In the genomic region with DNA sequence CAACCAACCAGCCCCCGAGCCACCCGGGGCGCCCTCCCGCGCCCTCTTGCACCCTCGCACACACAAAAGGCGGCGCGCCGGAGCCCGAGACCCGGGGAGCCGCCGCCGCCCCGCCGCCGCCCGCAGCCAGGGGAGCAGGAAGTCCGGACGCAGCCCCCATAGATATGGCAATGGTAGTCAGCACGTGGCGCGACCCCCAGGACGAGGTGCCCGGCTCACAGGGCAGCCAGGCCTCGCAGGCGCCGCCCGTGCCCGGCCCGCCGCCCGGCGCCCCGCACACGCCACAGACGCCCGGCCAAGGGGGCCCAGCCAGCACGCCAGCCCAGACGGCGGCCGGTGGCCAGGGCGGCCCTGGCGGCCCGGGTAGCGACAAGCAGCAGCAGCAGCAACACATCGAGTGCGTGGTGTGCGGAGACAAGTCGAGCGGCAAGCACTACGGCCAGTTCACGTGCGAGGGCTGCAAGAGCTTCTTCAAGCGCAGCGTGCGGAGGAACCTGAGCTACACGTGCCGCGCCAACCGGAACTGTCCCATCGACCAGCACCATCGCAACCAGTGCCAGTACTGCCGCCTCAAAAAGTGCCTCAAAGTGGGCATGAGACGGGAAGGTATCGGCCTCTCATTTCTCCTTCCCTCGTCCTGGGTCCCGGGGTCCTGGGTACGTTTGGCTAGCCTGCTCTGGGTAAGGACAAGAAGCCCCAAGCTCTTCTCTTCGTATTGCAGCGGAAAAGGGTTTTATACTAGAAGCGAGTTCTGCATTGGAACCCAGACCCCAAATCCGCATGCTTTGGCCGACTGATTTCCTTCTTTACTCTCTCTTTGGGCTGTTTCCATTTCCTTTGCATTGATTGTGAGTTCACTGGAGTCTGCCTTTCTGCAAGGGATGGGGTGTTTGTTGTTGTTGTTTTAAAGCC, we compare ENCODE assay signal across 8 cellular contexts. TPM values are rescaled to one million over a fixed set of nuclear protein-coding genes. Genes with fewer than 3 reads are reported as not detected.
A peak's percentile ranks its signal among the peaks of the same experiment; 100 is the strongest.
DNase-seq lines count a peak whose midpoint lies in the region; ATAC-seq and TF ChIP-seq lines count a peak whose summit lies in the region.

No MANE protein-coding gene starts in this region.

- H3K27ac Mint-ChIP-seq in H9 = no peak overlapping the region

- no peak overlapping the region for H2BK12ac ChIP-seq in H9 (ENCODE audit: insufficient read length, low read depth, low read length)

- H3K27me3 ChIP-seq in H9 (ENCODE audit: insufficient read depth, low read length) (peaks cover 83% of the 10 kb centered on the region), heart left ventricle (peaks cover 0 to 84% (median 5%) of the 10 kb centered on the region in 9 donors), gastrocnemius medialis (no peaks in the 10 kb centered on the region)

- H3K36me3 ChIP-seq in heart left ventricle = peaks cover 0 to 29% (median 9%) of the 10 kb centered on the region in 9 donors
- H3K36me3 ChIP-seq in gastrocnemius medialis = peaks cover 0 to 6% of the 10 kb centered on the region in 2 donors

- no peaks in the 10 kb centered on the region for H3K79me1 ChIP-seq in H9 (ENCODE audit: insufficient read depth, low read depth, low read length, poor library complexity, severe bottlenecking)

- H3K9me3 ChIP-seq in H9 (ENCODE audit: control insufficient read depth, low read depth, low read length) (no peaks in the 10 kb centered on the region), heart left ventricle (no peaks in the 10 kb centered on the region), gastrocnemius medialis (no peaks in the 10 kb centered on the region)

- no peak overlapping the region for H4K91ac ChIP-seq in H9 (ENCODE audit: insufficient read length, low read depth, low read length)

- no peak for TF ChIP-seq CTCF in 22Rv1 (IDR thresholded peaks at IDR 0.05)
- TF ChIP-seq CTCF in H9 (conservative IDR thresholded peaks at IDR 0.05) = no peak
- no peak for TF ChIP-seq CTCF in WI38 (IDR thresholded peaks at IDR 0.05; ENCODE audit: low read depth, low read length)
- TF ChIP-seq CTCF in heart left ventricle (IDR thresholded peaks at IDR 0.05) = no peak
- peak in 1 of 5 experiments; percentile 16 for TF ChIP-seq CTCF in gastrocnemius medialis (IDR thresholded peaks at IDR 0.05 in 4 of 5, conservative IDR thresholded peaks at IDR 0.05 in 1 of 5)

- H3K79me2 ChIP-seq in H9 (ENCODE audit: insufficient read depth, low read length) = no peaks in the 10 kb centered on the region

- H3K56ac ChIP-seq in H9 (ENCODE audit: insufficient read length, low read depth, low read length) = no peak overlapping the region

- no CpG with 5 or more reads among the region's 75 CpGs for WGBS in H9 (ENCODE audit: extremely low coverage, insufficient read length, low lambda C conversion rate)
- 0 to 3% (median 2%) methylated on average over 30 to 75 of the region's 75 CpGs for WGBS in heart left ventricle, 4 donors

- peak overlapping the region; percentile 36 for H3K4me2 ChIP-seq in H9 (ENCODE audit: insufficient read depth, insufficient read length, low read length)

- H2BK120ac ChIP-seq in H9 (ENCODE audit: low read depth, low read length, poor library complexity, severe bottlenecking) = no peak overlapping the region

- H4K20me1 ChIP-seq in H9 (ENCODE audit: control insufficient read depth, insufficient read depth, insufficient read length) = no peaks in the 10 kb centered on the region

- peaks cover 11% of the 10 kb centered on the region; the same call in 1 of the 2 replicates for H3K4me1 ChIP-seq in H9 (ENCODE audit: insufficient read depth, low read length)
- H3K4me1 ChIP-seq in heart left ventricle = peaks cover 0 to 20% (median 5%) of the 10 kb centered on the region in 12 donors
- peaks cover 13 to 25% of the 10 kb centered on the region in 2 donors for H3K4me1 ChIP-seq in gastrocnemius medialis

- DNase-seq in H9 (peak; percentile 74), heart left ventricle (peak in 2 of 5 donors; percentile 50 to 64), gastrocnemius medialis (peak; percentile 79)
- no peak for DNase-seq in stimulated activated CD4-positive, alpha-beta T cell treated with anti-CD3 and anti-CD28 coated beads, Interleukin-12 subunit alpha, Interleukin-12 subunit beta, amount 100 ng/mL, for 4 hours
- DNase-seq in activated CD8-positive, alpha-beta memory T cell treated with anti-CD3 and anti-CD28 coated beads, Interleukin-2, amount 50 U/mL, for 48 hours = no peak

- no peak overlapping the region for H2AK5ac ChIP-seq in H9 (ENCODE audit: insufficient read length, low read length)

- no peak overlapping the region for H3T11ph ChIP-seq in H9 (ENCODE audit: low read length)

- H2BK15ac ChIP-seq in H9 (ENCODE audit: low read depth, low read length) = no peak overlapping the region

- H4K8ac ChIP-seq in H9 (replicated peaks; ENCODE audit: insufficient read length, low read depth, low read length) = no peak overlapping the region

- H3K4me1 Mint-ChIP-seq in H9 = peaks cover 36 to 70% of the 10 kb centered on the region in 2 experiments

- peak overlapping the region; percentile 99 for H3K4me3 ChIP-seq in WI38 (ENCODE audit: low read depth, low read length)
- peak overlapping the region; percentile 58 to 91 (median 77) for H3K4me3 ChIP-seq in heart left ventricle
- peak overlapping the region; percentile 81 to 94 (median 84) for H3K4me3 ChIP-seq in gastrocnemius medialis

- no peak overlapping the region for H2BK20ac ChIP-seq in H9 (ENCODE audit: low read depth, low read length, poor library complexity, severe bottlenecking)

- intact Hi-C loops in heart left ventricle (cut with DNase I) (no loop called here), gastrocnemius medialis (cut with DNase I; ENCODE audit: low total_unique reads) (loop anchor here (5.0 to 10.0 kb wide), 3 partner anchors 147 to 1633 kb away; partner anchors contain the start of gene ARRDC4)

- H2AFZ ChIP-seq in H9 (ENCODE audit: low read length) = no peak overlapping the region

- peaks cover 2 to 8% of the 10 kb centered on the region in 2 experiments; a peak in 3 of 5 replicates for H3K9me3 Mint-ChIP-seq in H9

- no peaks in the 10 kb centered on the region for H3K36me3 Mint-ChIP-seq in H9 (ENCODE audit: insufficient read depth in 1 of 3, low read depth in 3 of 3)

- H3K4me3 Mint-ChIP-seq in H9 = peak overlapping the region; percentile 31 to 80

- no peak overlapping the region for H3K9ac ChIP-seq in H9 (ENCODE audit: extremely low read depth, insufficient read length, low read length)

- H3K27me3 Mint-ChIP-seq in H9 (ENCODE audit: low read depth) = peaks cover 95% of the 10 kb centered on the region

- TF ChIP-seq POLR2A in heart left ventricle (IDR thresholded peaks at IDR 0.05) (no peak), gastrocnemius medialis (IDR thresholded peaks at IDR 0.05) (peak; percentile 54 to 73)

- H3K23me2 ChIP-seq in H9 (ENCODE audit: insufficient read length, low read depth, low read length, poor library complexity, severe bottlenecking) = peaks cover 12% of the 10 kb centered on the region

- no peak for ATAC-seq in heart left ventricle
- peak; percentile 36 to 39 for ATAC-seq in gastrocnemius medialis
- ATAC-seq in HG03439 (IDR thresholded peaks at IDR 0.05; ENCODE audit: unreplicated experiment) = no peak

- H3K18ac ChIP-seq in H9 (ENCODE audit: insufficient read length, low read depth, low read length) = no peak overlapping the region

- H3K4ac ChIP-seq in H9 (ENCODE audit: low read depth, low read length) = no peak overlapping the region

- no peak overlapping the region for H3K14ac ChIP-seq in H9 (ENCODE audit: insufficient read depth, low read length)

- no peak overlapping the region for H4K5ac ChIP-seq in H9 (ENCODE audit: insufficient read length, low read depth, low read length)

- H3K27ac ChIP-seq in 22Rv1 = peak overlapping the region; percentile 99
- H3K27ac ChIP-seq in H9 (ENCODE audit: insufficient read length, low read depth, low read length) = no peak overlapping the region
- peak overlapping the region; percentile 88 to 96 (median 92) for H3K27ac ChIP-seq in heart left ventricle
- peak overlapping the region; percentile 93 to 98 (median 95) for H3K27ac ChIP-seq in gastrocnemius medialis

- no peak overlapping the region for H2BK5ac ChIP-seq in H9 (ENCODE audit: insufficient read length, low read length)

- in situ Hi-C loops in gastrocnemius medialis (cut with MboI; ENCODE audit: low sequenced_read_pairs in 4 of 4) = loop anchor here in 2 of 4 donors (25.0 kb wide), 2 partner anchors 1070 to 1630 kb away; partner anchors contain the start of gene ARRDC4 (in 1 of the 2)

- H3K23ac ChIP-seq in H9 (ENCODE audit: insufficient read length, low read depth, low read length) = no peak overlapping the region

RNA-seq across cellular contexts. Expression of gene NR2F2, which starts 1.7 kb away (rescaled TPM):
- total RNA-seq in H9 (2021) (0.24 TPM in 1 of 2 replicates, not detected in the other), heart left ventricle (10 to 100 TPM; 11.9 to 22.4 (median 16.5) TPM), gastrocnemius medialis (10 to 100 TPM in 1 of 4 donors, 1 to 10 TPM in 3; 4.3 to 14.6 (median 9.3) TPM)
- polyA plus RNA-seq in heart left ventricle = 10 to 100 TPM; 11.8 to 16.1 TPM

Comparison
In these comparisons a context has a peak if more than half of its experiments do, and no peak if none do; other contexts are left out.
1. DNase-seq: peak in H9 (single experiment) and gastrocnemius medialis (2 of 2); none in stimulated activated CD4-positive, alpha-beta T cell treated with anti-CD3 and anti-CD28 coated beads, Interleukin-12 subunit alpha, Interleukin-12 subunit beta, amount 100 ng/mL, for 4 hours (single experiment) and activated CD8-positive, alpha-beta memory T cell treated with anti-CD3 and anti-CD28 coated beads, Interleukin-2, amount 50 U/mL, for 48 hours (single experiment).
2. ATAC-seq: peak in gastrocnemius medialis (2 of 2); none in heart left ventricle (0 of 4) and HG03439 (single experiment).
3. POLR2A ChIP-seq: peak in gastrocnemius medialis (2 of 2); none in heart left ventricle (0 of 2).
4. Peak in every context shown above with its lines, with median percentiles within 50 percentile points of each other: H3K4me3 ChIP-seq.